In genomic region chr15:73685561-73685960, GRCh38 we compare ENCODE assay signal across 1 cellular context.
TF ChIP-seq lines count a peak whose summit lies in the region.

No MANE protein-coding gene starts in this region.

TF ChIP-seq in HepG2, 621 proteins besides CTCF, POLR2A, EP300 and RAD21:
- TF ChIP-seq ARNT2 (CRISPR knock-in tag; IDR thresholded peaks at IDR 0.05; ENCODE audit: low read depth) (no peak), PRPF4 (IDR thresholded peaks at IDR 0.05; ENCODE audit: low read depth, low read length, poor library complexity, severe bottlenecking) (no peak), ZNF205 (CRISPR knock-in tag; IDR thresholded peaks at IDR 0.05) (no peak)
- TF ChIP-seq, protein P1, sequence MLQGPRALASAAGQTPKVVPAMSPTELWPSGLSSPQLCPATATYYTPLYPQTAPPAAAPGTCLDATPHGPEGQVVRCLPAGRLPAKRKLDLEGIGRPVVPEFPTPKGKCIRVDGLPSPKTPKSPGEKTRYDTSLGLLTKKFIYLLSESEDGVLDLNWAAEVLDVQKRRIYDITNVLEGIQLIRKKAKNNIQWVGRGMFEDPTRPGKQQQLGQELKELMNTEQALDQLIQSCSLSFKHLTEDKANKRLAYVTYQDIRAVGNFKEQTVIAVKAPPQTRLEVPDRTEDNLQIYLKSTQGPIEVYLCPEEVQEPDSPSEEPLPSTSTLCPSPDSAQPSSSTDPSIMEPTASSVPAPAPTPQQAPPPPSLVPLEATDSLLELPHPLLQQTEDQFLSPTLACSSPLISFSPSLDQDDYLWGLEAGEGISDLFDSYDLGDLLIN (CRISPR knock-in tag; IDR thresholded peaks at IDR 0.05; ENCODE audit: borderline replicate concordance): no peak
- TF ChIP-seq, protein P2, sequence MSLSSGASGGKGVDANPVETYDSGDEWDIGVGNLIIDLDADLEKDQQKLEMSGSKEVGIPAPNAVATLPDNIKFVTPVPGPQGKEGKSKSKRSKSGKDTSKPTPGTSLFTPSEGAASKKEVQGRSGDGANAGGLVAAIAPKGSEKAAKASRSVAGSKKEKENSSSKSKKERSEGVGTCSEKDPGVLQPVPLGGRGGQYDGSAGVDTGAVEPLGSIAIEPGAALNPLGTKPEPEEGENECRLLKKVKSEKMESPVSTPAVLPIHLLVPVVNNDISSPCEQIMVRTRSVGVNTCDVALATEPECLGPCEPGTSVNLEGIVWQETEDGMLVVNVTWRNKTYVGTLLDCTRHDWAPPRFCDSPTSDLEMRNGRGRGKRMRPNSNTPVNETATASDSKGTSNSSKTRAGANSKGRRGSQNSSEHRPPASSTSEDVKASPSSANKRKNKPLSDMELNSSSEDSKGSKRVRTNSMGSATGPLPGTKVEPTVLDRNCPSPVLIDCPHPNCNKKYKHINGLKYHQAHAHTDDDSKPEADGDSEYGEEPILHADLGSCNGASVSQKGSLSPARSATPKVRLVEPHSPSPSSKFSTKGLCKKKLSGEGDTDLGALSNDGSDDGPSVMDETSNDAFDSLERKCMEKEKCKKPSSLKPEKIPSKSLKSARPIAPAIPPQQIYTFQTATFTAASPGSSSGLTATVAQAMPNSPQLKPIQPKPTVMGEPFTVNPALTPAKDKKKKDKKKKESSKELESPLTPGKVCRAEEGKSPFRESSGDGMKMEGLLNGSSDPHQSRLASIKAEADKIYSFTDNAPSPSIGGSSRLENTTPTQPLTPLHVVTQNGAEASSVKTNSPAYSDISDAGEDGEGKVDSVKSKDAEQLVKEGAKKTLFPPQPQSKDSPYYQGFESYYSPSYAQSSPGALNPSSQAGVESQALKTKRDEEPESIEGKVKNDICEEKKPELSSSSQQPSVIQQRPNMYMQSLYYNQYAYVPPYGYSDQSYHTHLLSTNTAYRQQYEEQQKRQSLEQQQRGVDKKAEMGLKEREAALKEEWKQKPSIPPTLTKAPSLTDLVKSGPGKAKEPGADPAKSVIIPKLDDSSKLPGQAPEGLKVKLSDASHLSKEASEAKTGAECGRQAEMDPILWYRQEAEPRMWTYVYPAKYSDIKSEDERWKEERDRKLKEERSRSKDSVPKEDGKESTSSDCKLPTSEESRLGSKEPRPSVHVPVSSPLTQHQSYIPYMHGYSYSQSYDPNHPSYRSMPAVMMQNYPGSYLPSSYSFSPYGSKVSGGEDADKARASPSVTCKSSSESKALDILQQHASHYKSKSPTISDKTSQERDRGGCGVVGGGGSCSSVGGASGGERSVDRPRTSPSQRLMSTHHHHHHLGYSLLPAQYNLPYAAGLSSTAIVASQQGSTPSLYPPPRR (CRISPR knock-in tag; IDR thresholded peaks at IDR 0.05; ENCODE audit: borderline replicate concordance): no peak
- TF ChIP-seq, protein P3, sequence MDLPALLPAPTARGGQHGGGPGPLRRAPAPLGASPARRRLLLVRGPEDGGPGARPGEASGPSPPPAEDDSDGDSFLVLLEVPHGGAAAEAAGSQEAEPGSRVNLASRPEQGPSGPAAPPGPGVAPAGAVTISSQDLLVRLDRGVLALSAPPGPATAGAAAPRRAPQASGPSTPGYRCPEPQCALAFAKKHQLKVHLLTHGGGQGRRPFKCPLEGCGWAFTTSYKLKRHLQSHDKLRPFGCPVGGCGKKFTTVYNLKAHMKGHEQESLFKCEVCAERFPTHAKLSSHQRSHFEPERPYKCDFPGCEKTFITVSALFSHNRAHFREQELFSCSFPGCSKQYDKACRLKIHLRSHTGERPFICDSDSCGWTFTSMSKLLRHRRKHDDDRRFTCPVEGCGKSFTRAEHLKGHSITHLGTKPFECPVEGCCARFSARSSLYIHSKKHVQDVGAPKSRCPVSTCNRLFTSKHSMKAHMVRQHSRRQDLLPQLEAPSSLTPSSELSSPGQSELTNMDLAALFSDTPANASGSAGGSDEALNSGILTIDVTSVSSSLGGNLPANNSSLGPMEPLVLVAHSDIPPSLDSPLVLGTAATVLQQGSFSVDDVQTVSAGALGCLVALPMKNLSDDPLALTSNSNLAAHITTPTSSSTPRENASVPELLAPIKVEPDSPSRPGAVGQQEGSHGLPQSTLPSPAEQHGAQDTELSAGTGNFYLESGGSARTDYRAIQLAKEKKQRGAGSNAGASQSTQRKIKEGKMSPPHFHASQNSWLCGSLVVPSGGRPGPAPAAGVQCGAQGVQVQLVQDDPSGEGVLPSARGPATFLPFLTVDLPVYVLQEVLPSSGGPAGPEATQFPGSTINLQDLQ (CRISPR knock-in tag; IDR thresholded peaks at IDR 0.05): no peak
